Comparison of ENCODE assay signal across 8 cellular contexts in the genomic region with DNA sequence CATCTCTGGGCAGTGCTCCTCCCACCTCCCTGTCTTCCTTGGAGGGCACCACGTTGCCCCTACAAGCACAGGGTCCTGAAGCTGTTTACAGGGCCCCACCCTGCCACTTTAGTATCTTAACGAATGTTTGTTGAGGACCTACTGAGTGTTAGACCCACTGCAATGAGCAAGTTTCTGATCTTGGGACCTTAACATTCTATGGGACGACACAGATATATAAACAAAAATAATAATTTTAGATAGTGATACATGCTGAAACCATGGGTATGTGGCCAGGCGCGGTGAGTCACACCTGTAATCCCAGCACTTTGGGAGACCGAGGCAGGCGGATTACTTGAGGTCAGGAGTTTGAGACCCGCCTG. TPM values are rescaled to one million over a fixed set of nuclear protein-coding genes. Genes with fewer than 3 reads are reported as not detected.
DNase-seq lines count a peak whose midpoint lies in the region; TF ChIP-seq lines count a peak whose summit lies in the region.

No MANE protein-coding gene starts in this region.

- H3K9me3 ChIP-seq in liver (ENCODE audit: control insufficient read depth in 4 of 4, low read length in 3 of 4) (no peaks in the 10 kb centered on the region), thyroid gland (no peaks in the 10 kb centered on the region)

- H3K36me3 ChIP-seq in liver (ENCODE audit: control insufficient read depth in 4 of 4, insufficient read depth in 3 of 4, low read depth in 1 of 4, low read length in 3 of 4) (peaks cover 0 to 1% (median 0%) of the 10 kb centered on the region in 4 donors), thyroid gland (peaks cover 0 to 4% of the 10 kb centered on the region in 2 donors)

- H3K27ac Mint-ChIP-seq in activated T-cell treated with anti-CD3 and anti-CD28 coated beads, Interleukin-2, amount 50 U/mL, for 24 hours: peak overlapping the region; percentile 93

- H3K4me1 Mint-ChIP-seq in activated T-cell treated with anti-CD3 and anti-CD28 coated beads, Interleukin-2, amount 50 U/mL, for 24 hours (ENCODE audit: low read depth): peaks cover 51% of the 10 kb centered on the region

- WGBS in liver: 70% methylated on average over 8 of the region's 8 CpGs
- 65 to 67% methylated on average over 8 of the region's 8 CpGs for WGBS in thyroid gland, 2 donors

- H3K4me3 ChIP-seq in liver (ENCODE audit: low read depth in 1 of 3, low read length in 3 of 3) (peak overlapping the region; percentile 70 to 96 (median 82)), thyroid gland (replicated peaks in 1 of 3) (peak overlapping the region in 1 of 3 donors; percentile 35)

- H3K27me3 Mint-ChIP-seq in activated T-cell treated with anti-CD3 and anti-CD28 coated beads, Interleukin-2, amount 50 U/mL, for 24 hours: no peaks in the 10 kb centered on the region

- TF ChIP-seq CTCF in liver (IDR thresholded peaks at IDR 0.05; ENCODE audit: low read depth, low read length, missing input control) (no peak), thyroid gland (IDR thresholded peaks at IDR 0.05) (no peak)

- peaks cover 41% of the 10 kb centered on the region for H3K36me3 Mint-ChIP-seq in activated T-cell treated with anti-CD3 and anti-CD28 coated beads, Interleukin-2, amount 50 U/mL, for 24 hours (ENCODE audit: low read depth)

- H3K27me3 ChIP-seq in liver (ENCODE audit: control insufficient read depth in 4 of 4, insufficient read depth in 4 of 4, low read length in 3 of 4) (no peaks in the 10 kb centered on the region), thyroid gland (no peaks in the 10 kb centered on the region)

- DNase-seq in activated T-cell treated with anti-CD3 and anti-CD28 coated beads, Interleukin-2, amount 50 U/mL, for 24 hours: no peak
- DNase-seq in activated T-cell treated with anti-CD3 and anti-CD28 coated beads for 4 hours (no peak), thyroid gland (no peak), NK-92 (lab: John Stamatoyannopoulos, UW; ENCODE audit: unreplicated experiment) (no peak), anterior cingulate cortex (lab: John Stamatoyannopoulos, UW) (no peak), nucleus accumbens (lab: John Stamatoyannopoulos, UW) (no peak)

- H3K27ac ChIP-seq in angular gyrus (ENCODE audit: low read depth, low read length): peak overlapping the region; percentile 98
- H3K27ac ChIP-seq in liver (ENCODE audit: low read depth in 1 of 2, low read length in 2 of 2): peak overlapping the region; percentile 89 to 91
- peak overlapping the region; percentile 80 to 92 (median 81) for H3K27ac ChIP-seq in thyroid gland

- intact Hi-C loops in thyroid gland (cut with DNase I): no loop called here

- peak overlapping the region; percentile 91 for H3K4me3 Mint-ChIP-seq in activated T-cell treated with anti-CD3 and anti-CD28 coated beads, Interleukin-2, amount 50 U/mL, for 24 hours

- peak overlapping the region in 1 of 2 donors; percentile 36 for H3K9ac ChIP-seq in liver (ENCODE audit: low read depth in 1 of 2, low read length in 2 of 2)

- no peaks in the 10 kb centered on the region for H3K9me3 Mint-ChIP-seq in activated T-cell treated with anti-CD3 and anti-CD28 coated beads, Interleukin-2, amount 50 U/mL, for 24 hours

- no peak for TF ChIP-seq RAD21 in liver (IDR thresholded peaks at IDR 0.05)

- no peak for TF ChIP-seq POLR2A in thyroid gland (IDR thresholded peaks at IDR 0.05)

- peaks cover 1 to 27% (median 21%) of the 10 kb centered on the region in 4 donors for H3K4me1 ChIP-seq in liver (ENCODE audit: control insufficient read depth in 4 of 4, insufficient read depth in 4 of 4, low read length in 3 of 4)
- peaks cover 16 to 28% of the 10 kb centered on the region in 2 donors for H3K4me1 ChIP-seq in thyroid gland

TF ChIP-seq in liver, 16 proteins besides CTCF, POLR2A, EP300 and RAD21:
- TF ChIP-seq YY1 (IDR thresholded peaks at IDR 0.05) (no peak), GABPA (IDR thresholded peaks at IDR 0.05 in 1 of 2, conservative IDR thresholded peaks at IDR 0.05 in 1 of 2) (no peak), NR2F2 (IDR thresholded peaks at IDR 0.05) (no peak), SP1 (IDR thresholded peaks at IDR 0.05) (no peak), RXRA (IDR thresholded peaks at IDR 0.05) (no peak), HNF4G (IDR thresholded peaks at IDR 0.05) (no peak), HNF4A (conservative IDR thresholded peaks at IDR 0.05) (no peak), FOXA1 (IDR thresholded peaks at IDR 0.05) (no peak), TAF1 (conservative IDR thresholded peaks at IDR 0.05) (no peak), JUND (IDR thresholded peaks at IDR 0.05) (no peak), FOXA2 (IDR thresholded peaks at IDR 0.05) (no peak), EGR1 (IDR thresholded peaks at IDR 0.05; ENCODE audit: low read depth in 2 of 2) (no peak)
- TF ChIP-seq, protein P1, sequence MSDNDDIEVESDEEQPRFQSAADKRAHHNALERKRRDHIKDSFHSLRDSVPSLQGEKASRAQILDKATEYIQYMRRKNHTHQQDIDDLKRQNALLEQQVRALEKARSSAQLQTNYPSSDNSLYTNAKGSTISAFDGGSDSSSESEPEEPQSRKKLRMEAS (IDR thresholded peaks at IDR 0.05): no peak
- TF ChIP-seq, protein P2, sequence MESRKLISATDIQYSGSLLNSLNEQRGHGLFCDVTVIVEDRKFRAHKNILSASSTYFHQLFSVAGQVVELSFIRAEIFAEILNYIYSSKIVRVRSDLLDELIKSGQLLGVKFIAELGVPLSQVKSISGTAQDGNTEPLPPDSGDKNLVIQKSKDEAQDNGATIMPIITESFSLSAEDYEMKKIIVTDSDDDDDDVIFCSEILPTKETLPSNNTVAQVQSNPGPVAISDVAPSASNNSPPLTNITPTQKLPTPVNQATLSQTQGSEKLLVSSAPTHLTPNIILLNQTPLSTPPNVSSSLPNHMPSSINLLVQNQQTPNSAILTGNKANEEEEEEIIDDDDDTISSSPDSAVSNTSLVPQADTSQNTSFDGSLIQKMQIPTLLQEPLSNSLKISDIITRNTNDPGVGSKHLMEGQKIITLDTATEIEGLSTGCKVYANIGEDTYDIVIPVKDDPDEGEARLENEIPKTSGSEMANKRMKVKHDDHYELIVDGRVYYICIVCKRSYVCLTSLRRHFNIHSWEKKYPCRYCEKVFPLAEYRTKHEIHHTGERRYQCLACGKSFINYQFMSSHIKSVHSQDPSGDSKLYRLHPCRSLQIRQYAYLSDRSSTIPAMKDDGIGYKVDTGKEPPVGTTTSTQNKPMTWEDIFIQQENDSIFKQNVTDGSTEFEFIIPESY (IDR thresholded peaks at IDR 0.05): no peak
- TF ChIP-seq, protein P3, sequence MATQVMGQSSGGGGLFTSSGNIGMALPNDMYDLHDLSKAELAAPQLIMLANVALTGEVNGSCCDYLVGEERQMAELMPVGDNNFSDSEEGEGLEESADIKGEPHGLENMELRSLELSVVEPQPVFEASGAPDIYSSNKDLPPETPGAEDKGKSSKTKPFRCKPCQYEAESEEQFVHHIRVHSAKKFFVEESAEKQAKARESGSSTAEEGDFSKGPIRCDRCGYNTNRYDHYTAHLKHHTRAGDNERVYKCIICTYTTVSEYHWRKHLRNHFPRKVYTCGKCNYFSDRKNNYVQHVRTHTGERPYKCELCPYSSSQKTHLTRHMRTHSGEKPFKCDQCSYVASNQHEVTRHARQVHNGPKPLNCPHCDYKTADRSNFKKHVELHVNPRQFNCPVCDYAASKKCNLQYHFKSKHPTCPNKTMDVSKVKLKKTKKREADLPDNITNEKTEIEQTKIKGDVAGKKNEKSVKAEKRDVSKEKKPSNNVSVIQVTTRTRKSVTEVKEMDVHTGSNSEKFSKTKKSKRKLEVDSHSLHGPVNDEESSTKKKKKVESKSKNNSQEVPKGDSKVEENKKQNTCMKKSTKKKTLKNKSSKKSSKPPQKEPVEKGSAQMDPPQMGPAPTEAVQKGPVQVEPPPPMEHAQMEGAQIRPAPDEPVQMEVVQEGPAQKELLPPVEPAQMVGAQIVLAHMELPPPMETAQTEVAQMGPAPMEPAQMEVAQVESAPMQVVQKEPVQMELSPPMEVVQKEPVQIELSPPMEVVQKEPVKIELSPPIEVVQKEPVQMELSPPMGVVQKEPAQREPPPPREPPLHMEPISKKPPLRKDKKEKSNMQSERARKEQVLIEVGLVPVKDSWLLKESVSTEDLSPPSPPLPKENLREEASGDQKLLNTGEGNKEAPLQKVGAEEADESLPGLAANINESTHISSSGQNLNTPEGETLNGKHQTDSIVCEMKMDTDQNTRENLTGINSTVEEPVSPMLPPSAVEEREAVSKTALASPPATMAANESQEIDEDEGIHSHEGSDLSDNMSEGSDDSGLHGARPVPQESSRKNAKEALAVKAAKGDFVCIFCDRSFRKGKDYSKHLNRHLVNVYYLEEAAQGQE (IDR thresholded peaks at IDR 0.05): no peak
- TF ChIP-seq, protein P4, sequence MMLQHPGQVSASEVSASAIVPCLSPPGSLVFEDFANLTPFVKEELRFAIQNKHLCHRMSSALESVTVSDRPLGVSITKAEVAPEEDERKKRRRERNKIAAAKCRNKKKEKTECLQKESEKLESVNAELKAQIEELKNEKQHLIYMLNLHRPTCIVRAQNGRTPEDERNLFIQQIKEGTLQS (IDR thresholded peaks at IDR 0.05): no peak

RNA-seq across cellular contexts. Expression of a gene that starts 10.1 kb away (rescaled TPM):
- 1 to 10 TPM; 3.3 to 3.8 TPM for total RNA-seq in liver
- 1 to 10 TPM; 2.8 to 7.9 TPM for polyA plus RNA-seq in liver
- 10 to 100 TPM in 1 of 4 donors, 1 to 10 TPM in 3; 5.6 to 12.0 (median 7.8) TPM for total RNA-seq in thyroid gland

RNA-seq across cellular contexts. Expression of a gene that starts 17.0 kb away (rescaled TPM):
- total RNA-seq in liver (10 to 100 TPM; 14.9 to 22.7 TPM), thyroid gland (10 to 100 TPM; 51.9 to 73.5 (median 62.7) TPM)
- 10 to 100 TPM; 40.7 to 47.0 TPM for polyA plus RNA-seq in liver

RNA-seq across cellular contexts. Expression of a gene that starts 28.2 kb away (rescaled TPM):
- 10 to 100 TPM; 16.5 to 28.2 TPM for total RNA-seq in liver
- 10 to 100 TPM in 1 of 2 donors, 1 to 10 TPM in 1; 8.3 to 13.2 TPM for polyA plus RNA-seq in liver
- total RNA-seq in thyroid gland: 10 to 100 TPM; 40.0 to 61.6 (median 56.2) TPM

RNA-seq across cellular contexts. Expression of a gene that starts 32.1 kb away (rescaled TPM):
- 1 to 10 TPM in 1 of 2 donors, under 1 TPM in 1; 0.84 to 1.5 TPM for total RNA-seq in liver
- 1 to 10 TPM in 1 of 2 donors, under 1 TPM in 1; 0.33 to 1.0 TPM for polyA plus RNA-seq in liver
- 1 to 10 TPM; 1.5 to 2.9 (median 2.2) TPM for total RNA-seq in thyroid gland

RNA-seq across cellular contexts. Expression of a gene that starts 36.6 kb away (rescaled TPM):
- total RNA-seq in liver (10 to 100 TPM; 19.6 to 26.4 TPM), thyroid gland (10 to 100 TPM; 37.9 to 75.5 (median 52.1) TPM)
- 10 to 100 TPM; 30.5 to 38.4 TPM for polyA plus RNA-seq in liver
